11 cellular contexts compared by ENCODE assay signal in the genomic region with DNA sequence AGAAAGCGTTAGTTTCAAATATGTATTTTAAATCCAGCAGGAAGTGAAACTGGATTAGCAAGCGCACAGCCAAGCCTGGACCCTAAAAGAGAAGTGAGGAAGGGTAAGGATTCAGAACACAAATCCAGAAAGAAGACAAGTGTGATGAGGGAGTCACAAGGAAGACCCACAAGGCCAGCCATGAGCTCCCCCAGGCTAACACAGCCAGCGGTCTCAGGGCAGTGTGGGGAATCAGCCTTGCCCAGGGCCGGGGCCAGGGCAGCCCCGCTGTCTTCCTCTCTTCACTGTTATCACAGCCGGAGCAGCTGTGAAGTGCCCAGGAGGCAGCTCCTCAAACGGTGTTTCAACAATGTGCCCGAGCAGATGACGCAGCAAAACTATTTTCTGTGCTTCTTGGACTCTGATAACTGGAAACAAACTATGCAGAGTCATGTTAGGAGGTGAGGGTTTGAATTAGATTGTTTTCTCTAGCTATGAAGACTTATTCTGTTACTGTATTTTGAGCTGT. TPM values are rescaled to one million over a fixed set of nuclear protein-coding genes. Genes with fewer than 3 reads are reported as not detected.
A peak's percentile ranks its signal among the peaks of the same experiment; 100 is the strongest.
DNase-seq lines count a peak whose midpoint lies in the region; ATAC-seq, FAIRE-seq and TF ChIP-seq lines count a peak whose summit lies in the region.
"Had no signal": no experiment of that assay in that cellular context is flagged by ENCODE, and none has a peak within 500 bp of the region (broad histone marks: within the 10 kb centered on the region; RNA-seq: fewer than 3 reads in every experiment).

No MANE protein-coding gene starts in this region.

- POLR2A ChIA-PET in activated naive CD8-positive, alpha-beta T cell treated with anti-CD3 and anti-CD28 coated beads, Interleukin-2, amount 10 ng/mL, durations not matched to agents 7 days and 5 days (lab: Charles Lee) = no interaction called here
- POLR2A ChIA-PET in HepG2 (lab: Yijun Ruan, JAX) = no interaction called here

- no peak for TF ChIP-seq POLR2A in HepG2 (IDR thresholded peaks at IDR 0.05; ENCODE audit: insufficient read depth in 1 of 2, low read depth in 2 of 2, low read length in 2 of 2)
- TF ChIP-seq POLR2A in spleen (IDR thresholded peaks at IDR 0.05) = no peak

- no peak for TF ChIP-seq EP300 in HepG2 (IDR thresholded peaks at IDR 0.05; ENCODE audit: low read depth in 2 of 2, low read length in 2 of 2)
- TF ChIP-seq EP300 in HepG2 (CRISPR knock-in tag; IDR thresholded peaks at IDR 0.05; ENCODE audit: borderline replicate concordance) = no peak

- FAIRE-seq in HepG2 (lab: Jason Lieb, UNC) = no peak

- H3K4me3 ChIP-seq in ACC112 (ENCODE audit: low read depth, low read length) = peak overlapping the region; percentile 39; the same call in 1 of the 2 replicates
- H3K4me3 ChIP-seq in KMS-11 (IDR thresholded peaks at IDR 0.05; ENCODE audit: insufficient read depth, low read depth, low read length) = no peak overlapping the region
- no peak overlapping the region for H3K4me3 ChIP-seq in HepG2 (replicated peaks in 1 of 3; ENCODE audit: insufficient read depth in 1 of 3, low read depth in 2 of 3, low read length in 3 of 3)
- peak overlapping the region in 1 of 8 donors; percentile 24 for H3K4me3 ChIP-seq in spleen
- H3K4me3 ChIP-seq: gastrocnemius medialis, ovary had no signal

- ATAC-seq in activated naive CD8-positive, alpha-beta T cell treated with anti-CD3 and anti-CD28 coated beads, Interleukin-2, amount 10 ng/mL, durations not matched to agents 7 days and 5 days (ENCODE audit: low read depth) = no peak
- ATAC-seq in HepG2 = no peak; the same call in 2 of the 3 replicates
- ATAC-seq: gastrocnemius medialis had no signal

- H3K36me3 ChIP-seq in ACC112 (ENCODE audit: insufficient read depth, low read length) (no peaks in the 10 kb centered on the region), KMS-11 (ENCODE audit: insufficient read depth) (no peaks in the 10 kb centered on the region), HepG2 (replicated peaks in 1 of 2; ENCODE audit: control insufficient read depth in 1 of 2, insufficient read depth in 2 of 2, low read length in 2 of 2) (no peaks in the 10 kb centered on the region), spleen (no peaks in the 10 kb centered on the region)
- H3K36me3 ChIP-seq: gastrocnemius medialis, ovary had no signal

- H2AFZ ChIP-seq in ACC112 (ENCODE audit: low read length, unreplicated experiment) (peak overlapping the region; percentile 75), KMS-11 (ENCODE audit: low read depth) (no peak overlapping the region), HepG2 (ENCODE audit: low read length) (no peak overlapping the region)

- no peak for TF ChIP-seq RAD21 in HepG2 (CRISPR knock-in tag; IDR thresholded peaks at IDR 0.05)

- H3K36me3 Mint-ChIP-seq in activated naive CD8-positive, alpha-beta T cell treated with anti-CD3 and anti-CD28 coated beads, Interleukin-2, amount 10 ng/mL, durations not matched to agents 7 days and 5 days = peaks cover 2% of the 10 kb centered on the region

- H3K9ac ChIP-seq in KMS-11 (no peak overlapping the region), HepG2 (ENCODE audit: insufficient read depth, low read depth, low read length) (no peak overlapping the region)

- H3K4me3 Mint-ChIP-seq in activated naive CD8-positive, alpha-beta T cell treated with anti-CD3 and anti-CD28 coated beads, Interleukin-2, amount 10 ng/mL, durations not matched to agents 7 days and 5 days = no peak overlapping the region

- CTCF ChIA-PET in HepG2 (lab: Yijun Ruan, JAX; ENCODE audit: low intra/inter-chr PET ratio, low total read pairs) = no interaction called here

- peak overlapping the region; percentile 4 for H3K27ac Mint-ChIP-seq in activated naive CD8-positive, alpha-beta T cell treated with anti-CD3 and anti-CD28 coated beads, Interleukin-2, amount 10 ng/mL, durations not matched to agents 7 days and 5 days

- H3K4me2 ChIP-seq in KMS-11 (peak overlapping the region; percentile 25; the same call in 1 of the 2 replicates), HepG2 (ENCODE audit: low read depth, low read length) (no peak overlapping the region)

- H3K79me2 ChIP-seq in ACC112 (ENCODE audit: control insufficient read depth, insufficient read depth, low read length, unreplicated experiment) (no peaks in the 10 kb centered on the region), KMS-11 (ENCODE audit: insufficient read depth, low read depth) (no peaks in the 10 kb centered on the region), HepG2 (ENCODE audit: insufficient read depth, low read length) (no peaks in the 10 kb centered on the region)

- TF ChIP-seq CTCF in KMS-11 (conservative IDR thresholded peaks at IDR 0.05; ENCODE audit: low read depth, low read length) (no peak), HepG2 (CRISPR knock-in tag; IDR thresholded peaks at IDR 0.05) (no peak), spleen (IDR thresholded peaks at IDR 0.05 in 8 of 11, conservative IDR thresholded peaks at IDR 0.05 in 3 of 11) (no peak)

- no TSS peak for BruUV-seq in HepG2 (replicated peaks; lab: Mats Ljungman, UMichigan)

- DNase-seq in activated naive CD8-positive, alpha-beta T cell treated with anti-CD3 and anti-CD28 coated beads, Interleukin-2, amount 10 ng/mL, durations not matched to agents 7 days and 5 days = no peak
- DNase-seq in HepG2 (ENCODE audit: low spot score) = peak; percentile 12
- no peak for DNase-seq in kidney tubule cell (ENCODE audit: low spot score)
- no peak for DNase-seq in NCI-H1930 (lab: John Stamatoyannopoulos, UW)
- no peak for DNase-seq in NCI-H446 (lab: John Stamatoyannopoulos, UW)
- no peak for DNase-seq in spleen
- DNase-seq: gastrocnemius medialis had no signal

- H3K27me3 ChIP-seq in ACC112 (ENCODE audit: insufficient read depth, low read length) = no peaks in the 10 kb centered on the region
- H3K27me3 ChIP-seq in KMS-11 (ENCODE audit: insufficient read depth, low read depth) = no peaks in the 10 kb centered on the region
- H3K27me3 ChIP-seq in HepG2 (ENCODE audit: control insufficient read depth in 1 of 2, insufficient read depth in 2 of 2, low read length in 2 of 2) = peaks cover 0 to 24% of the 10 kb centered on the region in 2 experiments; a peak in 2 of 5 replicates
- H3K27me3 ChIP-seq in spleen (replicated peaks in 1 of 7) = no peaks in the 10 kb centered on the region
- H3K27me3 ChIP-seq: gastrocnemius medialis, ovary had no signal

- intact Hi-C loops in HepG2 (cut with micrococcal nuclease; ENCODE audit: unreplicated experiment) (no loop called here), spleen (cut with DNase I; ENCODE audit: low total_unique reads) (no loop called here)

- H4K20me1 ChIP-seq in KMS-11 (ENCODE audit: insufficient read depth) = no peaks in the 10 kb centered on the region
- no peaks in the 10 kb centered on the region for H4K20me1 ChIP-seq in HepG2 (ENCODE audit: insufficient read depth, low read length)

- H3K27ac ChIP-seq in ACC112 (ENCODE audit: low read depth, low read length) = peak overlapping the region; percentile 5; the same call in 1 of the 2 replicates
- peak overlapping the region; percentile 35; the same call in 1 of the 2 replicates for H3K27ac ChIP-seq in KMS-11
- H3K27ac ChIP-seq in HepG2 (ENCODE audit: extremely low read length, insufficient read depth, low read length) = no peak overlapping the region
- peak overlapping the region in 3 of 8 donors; percentile 34 to 75 (median 66) for H3K27ac ChIP-seq in spleen
- H3K27ac ChIP-seq: gastrocnemius medialis had no signal

- H3K9me3 ChIP-seq in HepG2 (ENCODE audit: low read length) (no peaks in the 10 kb centered on the region), spleen (no peaks in the 10 kb centered on the region)
- H3K9me3 ChIP-seq: gastrocnemius medialis, ovary had no signal

- H3K4me1 Mint-ChIP-seq in activated naive CD8-positive, alpha-beta T cell treated with anti-CD3 and anti-CD28 coated beads, Interleukin-2, amount 10 ng/mL, durations not matched to agents 7 days and 5 days = peaks cover 27% of the 10 kb centered on the region

- no peaks in the 10 kb centered on the region for H3K27me3 Mint-ChIP-seq in activated naive CD8-positive, alpha-beta T cell treated with anti-CD3 and anti-CD28 coated beads, Interleukin-2, amount 10 ng/mL, durations not matched to agents 7 days and 5 days

- H3K9me3 Mint-ChIP-seq in activated naive CD8-positive, alpha-beta T cell treated with anti-CD3 and anti-CD28 coated beads, Interleukin-2, amount 10 ng/mL, durations not matched to agents 7 days and 5 days = no peaks in the 10 kb centered on the region

- WGBS in HepG2 (ENCODE audit: low lambda C conversion rate) = 22% methylated on average over 8 of the region's 9 CpGs
- WGBS in spleen, 5 donors = 24 to 32% (median 27%) methylated on average over 9 of the region's 9 CpGs

- H3K4me1 ChIP-seq in ACC112 (ENCODE audit: control insufficient read depth, insufficient read depth, low read length, unreplicated experiment) (peaks cover 6% of the 10 kb centered on the region), KMS-11 (ENCODE audit: low read depth, poor library complexity, severe bottlenecking) (peaks cover 24% of the 10 kb centered on the region), HepG2 (ENCODE audit: insufficient read depth, low read length) (no peaks in the 10 kb centered on the region), spleen (peaks cover 0 to 45% (median 19%) of the 10 kb centered on the region in 6 donors)

- in situ Hi-C loops in HepG2 (cut with HindIII; ENCODE audit: extremely low pct_ligation_motif_present, low pct_unique_long_range_greater_than_20kb) = no loop called here

RNA-seq across cellular contexts. Expression of a gene that starts 12.2 kb away (rescaled TPM):
- total RNA-seq in activated naive CD8-positive, alpha-beta T cell treated with anti-CD3 and anti-CD28 coated beads, Interleukin-2, amount 10 ng/mL, durations not matched to agents 7 days and 5 days = 10 to 100 TPM; 91.1 to 99.7 TPM
- total RNA-seq in HepG2 (2016; rRNA removed; fragmentation: Illumina TruSeq; extraction: Trizol) = 24.2 and 32.7 TPM in 2 replicates
- total RNA-seq in HepG2 (2016; cell fraction: cytosol; rRNA removed; fragmentation: Illumina TruSeq; extraction: Trizol; ENCODE audit: low read depth) = 13.4 and 15.9 TPM in 2 replicates
- 23.0 and 31.1 TPM in 2 replicates for total RNA-seq in HepG2 (2016; cell fraction: insoluble cytoplasmic fraction; rRNA removed; fragmentation: Illumina TruSeq; extraction: Trizol)
- 26.3 and 26.5 TPM in 2 replicates for total RNA-seq in HepG2 (2016; cell fraction: membrane; rRNA removed; fragmentation: Illumina TruSeq; extraction: Trizol)
- 48.0 and 51.8 TPM in 2 replicates for total RNA-seq in HepG2 (2016; cell fraction: nucleus; rRNA removed; fragmentation: Illumina TruSeq; extraction: Trizol)
- 57.6 and 60.9 TPM in 2 replicates for polyA plus RNA-seq in HepG2 (2011; rRNA removed)
- 15.5 and 23.3 TPM in 2 replicates for polyA plus RNA-seq in HepG2 (2011; cell fraction: cytosol; rRNA removed)
- 139 and 159 TPM in 2 replicates for polyA plus RNA-seq in HepG2 (2011; cell fraction: nucleus; rRNA removed)
- 40.8 and 45.8 TPM in 2 replicates for polyA plus RNA-seq in HepG2 (2012)
- polyA plus RNA-seq in HepG2 (2016; cell fraction: cytosol; fragmentation: Illumina TruSeq; extraction: Trizol; ENCODE audit: low read depth) = 14.4 and 17.8 TPM in 2 replicates
- polyA plus RNA-seq in HepG2 (2016; cell fraction: insoluble cytoplasmic fraction; fragmentation: Illumina TruSeq; extraction: Trizol; ENCODE audit: low read depth) = 39.2 and 43.6 TPM in 2 replicates
- polyA plus RNA-seq in HepG2 (2016; cell fraction: membrane; fragmentation: Illumina TruSeq; extraction: Trizol; ENCODE audit: low read depth) = 25.2 and 27.1 TPM in 2 replicates
- polyA plus RNA-seq in HepG2 (2016; cell fraction: nucleus; fragmentation: Illumina TruSeq; extraction: Trizol; ENCODE audit: insufficient read depth, low read depth) = 76.5 and 78.3 TPM in 2 replicates
- polyA minus RNA-seq in HepG2 (2011; rRNA and poly(A)+ RNA removed; ENCODE audit: low replicate concordance) = 22.6 and 39.7 TPM in 2 replicates
- 17.0 and 18.2 TPM in 2 replicates for polyA minus RNA-seq in HepG2 (2011; cell fraction: cytosol; rRNA and poly(A)+ RNA removed)
- polyA minus RNA-seq in HepG2 (2011; cell fraction: nucleus; rRNA and poly(A)+ RNA removed) = 132 and 148 TPM in 2 replicates
- total RNA-seq in spleen = 10 to 100 TPM; 50.1 to 75.8 (median 68.1) TPM
- polyA plus RNA-seq in spleen = 10 to 100 TPM; 51.8 to 74.1 (median 55.2) TPM

RNA-seq across cellular contexts. Expression of a gene that starts 43.5 kb away (rescaled TPM):
- under 1 TPM in 1 of 2 experiments, not detected in 1; 0.22 TPM for total RNA-seq in activated naive CD8-positive, alpha-beta T cell treated with anti-CD3 and anti-CD28 coated beads, Interleukin-2, amount 10 ng/mL, durations not matched to agents 7 days and 5 days
- total RNA-seq in HepG2 (2016; rRNA removed; fragmentation: Illumina TruSeq; extraction: Trizol) (not detected in 2 replicates), spleen (not detected)
- not detected in 2 replicates for total RNA-seq in HepG2 (2016; cell fraction: cytosol; rRNA removed; fragmentation: Illumina TruSeq; extraction: Trizol; ENCODE audit: low read depth)
- total RNA-seq in HepG2 (2016; cell fraction: insoluble cytoplasmic fraction; rRNA removed; fragmentation: Illumina TruSeq; extraction: Trizol) = not detected in 2 replicates
- not detected in 2 replicates for total RNA-seq in HepG2 (2016; cell fraction: membrane; rRNA removed; fragmentation: Illumina TruSeq; extraction: Trizol)
- not detected in 2 replicates for total RNA-seq in HepG2 (2016; cell fraction: nucleus; rRNA removed; fragmentation: Illumina TruSeq; extraction: Trizol)
- polyA plus RNA-seq in HepG2 (2011; rRNA removed) (not detected in 2 replicates), spleen (under 1 TPM in 1 of 3 donors, not detected in 2; 0.05 TPM)
- polyA plus RNA-seq in HepG2 (2011; cell fraction: cytosol; rRNA removed) = not detected in 2 replicates
- not detected in 2 replicates for polyA plus RNA-seq in HepG2 (2011; cell fraction: nucleus; rRNA removed)
- not detected in 2 replicates for polyA plus RNA-seq in HepG2 (2012)
- not detected in 2 replicates for polyA plus RNA-seq in HepG2 (2016; cell fraction: cytosol; fragmentation: Illumina TruSeq; extraction: Trizol; ENCODE audit: low read depth)
- not detected in 2 replicates for polyA plus RNA-seq in HepG2 (2016; cell fraction: insoluble cytoplasmic fraction; fragmentation: Illumina TruSeq; extraction: Trizol; ENCODE audit: low read depth)
- polyA plus RNA-seq in HepG2 (2016; cell fraction: membrane; fragmentation: Illumina TruSeq; extraction: Trizol; ENCODE audit: low read depth) = not detected in 2 replicates
- not detected in 2 replicates for polyA plus RNA-seq in HepG2 (2016; cell fraction: nucleus; fragmentation: Illumina TruSeq; extraction: Trizol; ENCODE audit: insufficient read depth, low read depth)
- polyA minus RNA-seq in HepG2 (2011; rRNA and poly(A)+ RNA removed; ENCODE audit: low replicate concordance) = not detected in 2 replicates
- polyA minus RNA-seq in HepG2 (2011; cell fraction: cytosol; rRNA and poly(A)+ RNA removed) = not detected in 2 replicates
- polyA minus RNA-seq in HepG2 (2011; cell fraction: nucleus; rRNA and poly(A)+ RNA removed) = not detected in 2 replicates
- total RNA-seq: gastrocnemius medialis had no signal
- polyA plus RNA-seq: BJ, ovary had no signal

RNA-seq across cellular contexts. Expression of a gene that starts 58.9 kb away (rescaled TPM):
- 10 to 100 TPM; 63.8 to 68.7 TPM for total RNA-seq in activated naive CD8-positive, alpha-beta T cell treated with anti-CD3 and anti-CD28 coated beads, Interleukin-2, amount 10 ng/mL, durations not matched to agents 7 days and 5 days
- total RNA-seq in HepG2 (2016; rRNA removed; fragmentation: Illumina TruSeq; extraction: Trizol) (50.5 and 63.8 TPM in 2 replicates), spleen (10 to 100 TPM; 33.0 to 59.7 (median 46.8) TPM)
- 22.0 TPM in 2 replicates for total RNA-seq in HepG2 (2016; cell fraction: cytosol; rRNA removed; fragmentation: Illumina TruSeq; extraction: Trizol; ENCODE audit: low read depth)
- total RNA-seq in HepG2 (2016; cell fraction: insoluble cytoplasmic fraction; rRNA removed; fragmentation: Illumina TruSeq; extraction: Trizol) = 53.4 and 65.3 TPM in 2 replicates
- total RNA-seq in HepG2 (2016; cell fraction: membrane; rRNA removed; fragmentation: Illumina TruSeq; extraction: Trizol) = 40.3 and 41.6 TPM in 2 replicates
- total RNA-seq in HepG2 (2016; cell fraction: nucleus; rRNA removed; fragmentation: Illumina TruSeq; extraction: Trizol) = 56.7 and 60.9 TPM in 2 replicates
- polyA plus RNA-seq in HepG2 (2011; rRNA removed) (46.7 and 60.2 TPM in 2 replicates), spleen (10 to 100 TPM; 40.2 to 58.0 (median 54.5) TPM)
- polyA plus RNA-seq in HepG2 (2011; cell fraction: cytosol; rRNA removed) = 32.6 and 34.3 TPM in 2 replicates
- polyA plus RNA-seq in HepG2 (2011; cell fraction: nucleus; rRNA removed) = 66.5 and 88.8 TPM in 2 replicates
- polyA plus RNA-seq in HepG2 (2012) = 45.1 and 52.0 TPM in 2 replicates
- 26.0 and 27.5 TPM in 2 replicates for polyA plus RNA-seq in HepG2 (2016; cell fraction: cytosol; fragmentation: Illumina TruSeq; extraction: Trizol; ENCODE audit: low read depth)
- polyA plus RNA-seq in HepG2 (2016; cell fraction: insoluble cytoplasmic fraction; fragmentation: Illumina TruSeq; extraction: Trizol; ENCODE audit: low read depth) = 81.1 and 85.3 TPM in 2 replicates
- polyA plus RNA-seq in HepG2 (2016; cell fraction: membrane; fragmentation: Illumina TruSeq; extraction: Trizol; ENCODE audit: low read depth) = 38.1 and 40.9 TPM in 2 replicates
- polyA plus RNA-seq in HepG2 (2016; cell fraction: nucleus; fragmentation: Illumina TruSeq; extraction: Trizol; ENCODE audit: insufficient read depth, low read depth) = 191 TPM in 2 replicates
- 14.3 and 25.2 TPM in 2 replicates for polyA minus RNA-seq in HepG2 (2011; rRNA and poly(A)+ RNA removed; ENCODE audit: low replicate concordance)
- polyA minus RNA-seq in HepG2 (2011; cell fraction: cytosol; rRNA and poly(A)+ RNA removed) = 10.4 and 12.0 TPM in 2 replicates
- 58.6 and 63.9 TPM in 2 replicates for polyA minus RNA-seq in HepG2 (2011; cell fraction: nucleus; rRNA and poly(A)+ RNA removed)
